21 cellular contexts compared by ENCODE assay signal in genomic region chr9:69895185-69895584, GRCh38.
"Had no signal": no experiment of that assay in that cellular context is flagged by ENCODE, and none has a peak within 500 bp of the region (broad histone marks: within the 10 kb centered on the region; RNA-seq: fewer than 3 reads in every experiment).

No MANE protein-coding gene starts in this region.

- H3K36me3 ChIP-seq: ascending aorta, tibial nerve, uterus had no signal

- H3K4me1 Mint-ChIP-seq: activated B cell treated with CpG ODN at 0.5 μM for 24 hours had no signal

- H3K4me3 ChIP-seq: ascending aorta, lung, tibial nerve, uterus had no signal

- H3K36me3 Mint-ChIP-seq: activated naive CD4-positive, alpha-beta T cell treated with anti-CD3 and anti-CD28 coated beads, Interleukin-2, amount 50 U/mL, for 24 hours; mesothelial cell of epicardium had no signal

- H3K27ac Mint-ChIP-seq: activated B cell treated with CpG ODN at 0.5 μM for 24 hours; activated CD4-positive, alpha-beta T cell treated with anti-CD3 and anti-CD28 coated beads, Interleukin-2, amount 10 ng/mL, durations not matched to agents 24 days and 14 days; activated naive CD4-positive, alpha-beta T cell treated with anti-CD3 and anti-CD28 coated beads, Interleukin-2, amount 50 U/mL, for 24 hours; mesothelial cell of epicardium had no signal

- H3K9me3 Mint-ChIP-seq: activated B cell treated with CpG ODN at 0.5 μM for 24 hours; activated CD4-positive, alpha-beta T cell treated with anti-CD3 and anti-CD28 coated beads, Interleukin-2, amount 10 ng/mL, durations not matched to agents 24 days and 14 days; activated naive CD4-positive, alpha-beta T cell treated with anti-CD3 and anti-CD28 coated beads, Interleukin-2, amount 50 U/mL, for 24 hours; mesothelial cell of epicardium; nephron had no signal

- H3K27me3 Mint-ChIP-seq: activated CD4-positive, alpha-beta T cell treated with anti-CD3 and anti-CD28 coated beads, Interleukin-2, amount 10 ng/mL, durations not matched to agents 24 days and 14 days had no signal

- H3K9me3 ChIP-seq: ascending aorta, tibial nerve, uterus had no signal

- DNase-seq: activated B cell treated with CpG ODN at 0.5 μM for 24 hours; activated CD4-positive, alpha-beta T cell treated with anti-CD3 and anti-CD28 coated beads, Interleukin-2, amount 10 ng/mL, durations not matched to agents 24 days and 14 days; activated CD8-positive, alpha-beta memory T cell treated with anti-CD3 and anti-CD28 coated beads, Interleukin-2, amount 50 U/mL, for 48 hours; activated effector memory CD4-positive, alpha-beta T cell treated with anti-CD3 and anti-CD28 coated beads, Interleukin-2, amount 50 U/mL, for 16 hours; activated T-cell treated with anti-CD3 and anti-CD28 coated beads, Interleukin-2, amount 50 U/mL, for 48 hours; dermis blood vessel endothelial cell; erythroblast; left colon; posterior cingulate gyrus; stimulated activated CD4-positive, alpha-beta T cell treated with anti-CD3 and anti-CD28 coated beads, Interleukin-2, amount 100 ng/mL, for 24 hours; stimulated activated naive CD4-positive, alpha-beta T cell treated with Interleukin-2 at 50 U/mL for 16 hours; T-helper 1 cell; T-helper 9 cell; uterus had no signal

- FAIRE-seq: islet of Langerhans had no signal

- ATAC-seq: left colon had no signal

- H3K27ac ChIP-seq: ascending aorta, tibial nerve, uterus had no signal

- H3K4me3 Mint-ChIP-seq: activated B cell treated with CpG ODN at 0.5 μM for 24 hours; activated CD4-positive, alpha-beta T cell treated with anti-CD3 and anti-CD28 coated beads, Interleukin-2, amount 10 ng/mL, durations not matched to agents 24 days and 14 days; activated naive CD4-positive, alpha-beta T cell treated with anti-CD3 and anti-CD28 coated beads, Interleukin-2, amount 50 U/mL, for 24 hours; mesothelial cell of epicardium; nephron had no signal

- H3K4me1 ChIP-seq: ascending aorta, uterus had no signal

- H3K27me3 ChIP-seq: ascending aorta, tibial nerve, uterus had no signal
